27 cellular contexts compared by ENCODE assay signal in the genomic region with DNA sequence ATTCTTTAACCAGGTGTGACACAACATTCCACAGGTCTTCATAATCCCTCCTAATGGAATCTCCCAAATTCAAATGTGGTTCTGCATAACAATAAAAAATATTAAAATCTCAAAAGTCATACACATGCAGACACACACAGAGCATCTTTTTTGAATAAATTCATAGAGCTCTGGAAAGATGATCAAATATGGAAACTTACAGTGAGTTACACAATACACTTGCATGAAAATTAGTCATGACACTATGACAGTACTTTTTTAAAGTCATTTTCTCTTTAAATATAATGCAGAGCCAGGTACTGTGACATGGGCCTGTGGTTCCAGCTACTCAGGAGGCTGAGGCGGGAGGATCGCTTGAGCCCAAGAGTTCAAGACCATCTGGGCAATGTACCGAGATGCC. TPM values are rescaled to one million over a fixed set of nuclear protein-coding genes. Genes with fewer than 3 reads are reported as not detected.
A peak's percentile ranks its signal among the peaks of the same experiment; 100 is the strongest.
DNase-seq lines count a peak whose midpoint lies in the region; ATAC-seq, FAIRE-seq and TF ChIP-seq lines count a peak whose summit lies in the region.
"Had no signal": no experiment of that assay in that cellular context is flagged by ENCODE, and none has a peak within 500 bp of the region (broad histone marks: within the 10 kb centered on the region; RNA-seq: fewer than 3 reads in every experiment).

No MANE protein-coding gene starts in this region.

- H2BK5ac ChIP-seq in H9 (ENCODE audit: insufficient read length, low read length) = no peak overlapping the region

- H3K4me3 Mint-ChIP-seq in astrocyte (ENCODE audit: unreplicated experiment) = no peak overlapping the region
- H3K4me3 Mint-ChIP-seq in naive thymus-derived CD4-positive, alpha-beta T cell = no peak overlapping the region
- no peak overlapping the region for H3K4me3 Mint-ChIP-seq in H9
- H3K4me3 Mint-ChIP-seq: memory B cell, neural progenitor cell, T-cell had no signal

- no peak overlapping the region for H2BK120ac ChIP-seq in H9 (ENCODE audit: low read depth, low read length, poor library complexity, severe bottlenecking)

- no peaks in the 10 kb centered on the region for H3K9me2 ChIP-seq in HCT116 (ENCODE audit: insufficient read depth)

- H3K27me3 ChIP-seq in HCT116 (ENCODE audit: insufficient read depth, low read length) = no peaks in the 10 kb centered on the region
- H3K27me3 ChIP-seq in astrocyte (ENCODE audit: insufficient read depth, low read length) = no peaks in the 10 kb centered on the region
- no peaks in the 10 kb centered on the region for H3K27me3 ChIP-seq in naive thymus-derived CD4-positive, alpha-beta T cell (ENCODE audit: control insufficient read depth in 2 of 2, insufficient read depth in 2 of 2, low read length in 2 of 2)
- no peaks in the 10 kb centered on the region for H3K27me3 ChIP-seq in H9 (ENCODE audit: insufficient read depth, low read length)
- H3K27me3 ChIP-seq: cardiac muscle cell, colonic mucosa, heart left ventricle, neural progenitor cell, upper lobe of left lung had no signal

- no peak for FAIRE-seq in astrocyte (lab: Jason Lieb, UNC)

- no peak overlapping the region for H4K5ac ChIP-seq in H9 (ENCODE audit: insufficient read length, low read depth, low read length)

- H3K79me1 ChIP-seq in H9 (ENCODE audit: insufficient read depth, low read depth, low read length, poor library complexity, severe bottlenecking) = no peaks in the 10 kb centered on the region

- DNase-seq in activated naive CD4-positive, alpha-beta T cell treated with anti-CD3 and anti-CD28 coated beads, Interleukin-2, amount 50 U/mL, for 72 hours (ENCODE audit: low spot score in 2 of 2) = no peak
- no peak for DNase-seq in activated naive CD4-positive, alpha-beta T cell treated with anti-CD3 and anti-CD28 coated beads, Interleukin-2, amount 50 U/mL, for 16 hours
- DNase-seq in HCT116 (ENCODE audit: low read depth, low spot score) (no peak), astrocyte (ENCODE audit: low read depth) (no peak), T-helper 2 cell (no peak), H9 (no peak)
- DNase-seq in naive thymus-derived CD4-positive, alpha-beta T cell = no peak
- no peak for DNase-seq in activated effector memory CD4-positive, alpha-beta T cell treated with Interleukin-2 at 50 U/mL for 16 hours
- DNase-seq: activated T-cell treated with anti-CD3 and anti-CD28 coated beads for 4 hours; C1 segment of cervical spinal cord; colonic mucosa; DND-41; effector CD8-positive, alpha-beta T cell; heart left ventricle; left cardiac atrium; NCI-H1694 treated with DMSO at 0.1 percent for 48 hours; NCI-H2171; NCI-H524 treated with DMSO at 0.1 percent for 48 hours; NK-92 treated with Interleukin-12 subunit alpha and Interleukin-12 subunit beta, amount 100 ng/mL, for 24 hours; right cardiac atrium; stimulated activated CD4-positive, alpha-beta T cell treated with anti-CD3 and anti-CD28 coated beads, Interleukin-2, amount 100 ng/mL, for 48 hours; substantia nigra; T-cell; upper lobe of left lung had no signal

- no peak for TF ChIP-seq CTCF in HCT116 (IDR thresholded peaks at IDR 0.05 in 2 of 3, conservative IDR thresholded peaks at IDR 0.05 in 1 of 3; ENCODE audit: borderline replicate concordance in 1 of 3, insufficient read depth in 1 of 3, low read depth in 2 of 3, low read length in 2 of 3)
- TF ChIP-seq CTCF in astrocyte (IDR thresholded peaks at IDR 0.05; ENCODE audit: insufficient read depth, low read depth, low read length) = no peak
- no peak for TF ChIP-seq CTCF in H9 (conservative IDR thresholded peaks at IDR 0.05)

- H3K27me3 Mint-ChIP-seq in astrocyte (ENCODE audit: low read depth, unreplicated experiment) (no peaks in the 10 kb centered on the region), H9 (ENCODE audit: low read depth) (no peaks in the 10 kb centered on the region)
- H3K27me3 Mint-ChIP-seq in naive thymus-derived CD4-positive, alpha-beta T cell = no peaks in the 10 kb centered on the region
- H3K27me3 Mint-ChIP-seq: memory B cell, T-cell had no signal

- no peak overlapping the region for H3K4ac ChIP-seq in H9 (ENCODE audit: low read depth, low read length)

- CTCF ChIA-PET in HCT116 (lab: Charles Lee) = no interaction called here
- CTCF ChIA-PET in naive thymus-derived CD4-positive, alpha-beta T cell (lab: Charles Lee) = no interaction called here

- no peak for TF ChIP-seq RAD21 in HCT116 (IDR thresholded peaks at IDR 0.05; ENCODE audit: low read depth)

- H3K4me1 Mint-ChIP-seq in astrocyte (ENCODE audit: low read depth, unreplicated experiment) (peaks cover 36% of the 10 kb centered on the region), H9 (peaks cover 0 to 9% of the 10 kb centered on the region in 2 experiments; a peak in 1 of 4 replicates)
- H3K4me1 Mint-ChIP-seq in naive thymus-derived CD4-positive, alpha-beta T cell = peaks cover 3 to 12% (median 5%) of the 10 kb centered on the region in 7 donors

- intact Hi-C loops in HCT116 (cut with micrococcal nuclease) = no loop called here
- intact Hi-C loops in naive thymus-derived CD4-positive, alpha-beta T cell (cut with micrococcal nuclease) = no loop called here

- no peaks in the 10 kb centered on the region for H4K20me1 ChIP-seq in HCT116 (ENCODE audit: insufficient read depth)
- H4K20me1 ChIP-seq in astrocyte (ENCODE audit: insufficient read depth, low read length) = no peaks in the 10 kb centered on the region
- H4K20me1 ChIP-seq in H9 (ENCODE audit: control insufficient read depth, insufficient read depth, insufficient read length) = no peaks in the 10 kb centered on the region

- H2BK20ac ChIP-seq in H9 (ENCODE audit: low read depth, low read length, poor library complexity, severe bottlenecking) = no peak overlapping the region

- H3K14ac ChIP-seq in H9 (ENCODE audit: insufficient read depth, low read length) = no peak overlapping the region

- no peak overlapping the region for H4K8ac ChIP-seq in H9 (replicated peaks; ENCODE audit: insufficient read length, low read depth, low read length)

- peaks cover 19 to 31% of the 10 kb centered on the region in 2 experiments for H3K4me1 ChIP-seq in HCT116 (ENCODE audit: control insufficient read depth in 1 of 2, insufficient read depth in 2 of 2, low read length in 2 of 2)
- peaks cover 12% of the 10 kb centered on the region for H3K4me1 ChIP-seq in astrocyte (ENCODE audit: insufficient read depth, low read length)
- no peaks in the 10 kb centered on the region for H3K4me1 ChIP-seq in naive thymus-derived CD4-positive, alpha-beta T cell (ENCODE audit: control insufficient read depth in 2 of 2, insufficient read depth in 2 of 2, low read length in 2 of 2)
- no peaks in the 10 kb centered on the region for H3K4me1 ChIP-seq in H9 (ENCODE audit: insufficient read depth, low read length)
- H3K4me1 ChIP-seq: colonic mucosa, neural progenitor cell, upper lobe of left lung had no signal

- no peak overlapping the region for H3T11ph ChIP-seq in H9 (ENCODE audit: low read length)

- H3K9me3 ChIP-seq in HCT116 (ENCODE audit: control insufficient read depth in 1 of 2, insufficient read depth in 1 of 2, low read depth in 1 of 2, low read length in 2 of 2) (no peaks in the 10 kb centered on the region), astrocyte (ENCODE audit: insufficient read depth, low read depth, low read length) (no peaks in the 10 kb centered on the region), H9 (ENCODE audit: control insufficient read depth, low read depth, low read length) (no peaks in the 10 kb centered on the region)
- no peaks in the 10 kb centered on the region for H3K9me3 ChIP-seq in naive thymus-derived CD4-positive, alpha-beta T cell (ENCODE audit: control insufficient read depth in 2 of 3, low read length in 3 of 3)
- H3K9me3 ChIP-seq: colonic mucosa, heart left ventricle, upper lobe of left lung had no signal

- H3K79me2 ChIP-seq in HCT116 (ENCODE audit: insufficient read depth, low read length) (peaks cover 9% of the 10 kb centered on the region), astrocyte (ENCODE audit: insufficient read depth, low read length) (no peaks in the 10 kb centered on the region), H9 (ENCODE audit: insufficient read depth, low read length) (no peaks in the 10 kb centered on the region)

- H3K23ac ChIP-seq in H9 (ENCODE audit: insufficient read length, low read depth, low read length) = no peak overlapping the region

- no peak overlapping the region for H2BK15ac ChIP-seq in H9 (ENCODE audit: low read depth, low read length)

- no peak overlapping the region for H3K18ac ChIP-seq in H9 (ENCODE audit: insufficient read length, low read depth, low read length)

- POLR2A ChIA-PET in HCT116 (lab: Charles Lee) = no interaction called here
- POLR2A ChIA-PET in naive thymus-derived CD4-positive, alpha-beta T cell (lab: Charles Lee) = interaction anchor here (0.6 kb wide), 1 partner anchor 63 kb away, joined by 3 read pairs; no protein-coding TSS in a partner anchor

- H3K4me2 ChIP-seq in HCT116 (ENCODE audit: low read length) (peak overlapping the region; percentile 74), astrocyte (ENCODE audit: low read length) (no peak overlapping the region), H9 (ENCODE audit: insufficient read depth, insufficient read length, low read length) (no peak overlapping the region)
- H3K4me2 ChIP-seq: neural progenitor cell had no signal

- no peak overlapping the region for H4K91ac ChIP-seq in H9 (ENCODE audit: insufficient read length, low read depth, low read length)

- H2AFZ ChIP-seq in HCT116 (ENCODE audit: low read depth, low read length, poor library complexity, severe bottlenecking) (no peak overlapping the region), astrocyte (ENCODE audit: low read depth, low read length) (no peak overlapping the region), H9 (ENCODE audit: low read length) (no peak overlapping the region)
- H2AFZ ChIP-seq: neural progenitor cell had no signal

- no peak overlapping the region for H2AK5ac ChIP-seq in H9 (ENCODE audit: insufficient read length, low read length)

- no peak overlapping the region for H3K56ac ChIP-seq in H9 (ENCODE audit: insufficient read length, low read depth, low read length)

- H3K36me3 ChIP-seq in HCT116 (ENCODE audit: control insufficient read depth in 1 of 2, insufficient read depth in 2 of 2, low read length in 2 of 2) = peaks cover 0 to 24% of the 10 kb centered on the region in 2 experiments; a peak in 2 of 4 replicates
- no peaks in the 10 kb centered on the region for H3K36me3 ChIP-seq in astrocyte (ENCODE audit: insufficient read depth, low read length)
- peaks cover 5 to 46% (median 13%) of the 10 kb centered on the region in 3 experiments for H3K36me3 ChIP-seq in naive thymus-derived CD4-positive, alpha-beta T cell (ENCODE audit: control insufficient read depth in 2 of 3, insufficient read depth in 3 of 3, low read length in 3 of 3)
- H3K36me3 ChIP-seq: cardiac muscle cell, colonic mucosa, neural progenitor cell had no signal

- H3K36me3 Mint-ChIP-seq in activated naive CD4-positive, alpha-beta T cell treated with anti-CD3 and anti-CD28 coated beads, Interleukin-2, amount 50 U/mL, for 72 hours = peaks cover 0 to 21% of the 10 kb centered on the region in 2 donors
- H3K36me3 Mint-ChIP-seq in astrocyte (ENCODE audit: low read depth, unreplicated experiment) = peaks cover 16% of the 10 kb centered on the region
- H3K36me3 Mint-ChIP-seq in naive thymus-derived CD4-positive, alpha-beta T cell = peaks cover 13 to 43% (median 42%) of the 10 kb centered on the region in 5 donors
- H3K36me3 Mint-ChIP-seq in H9 (ENCODE audit: insufficient read depth in 1 of 3, low read depth in 3 of 3) = peaks cover 0 to 3% (median 0%) of the 10 kb centered on the region in 3 experiments; a peak in 1 of 7 replicates
- H3K36me3 Mint-ChIP-seq: neural progenitor cell had no signal

- ATAC-seq in activated naive CD4-positive, alpha-beta T cell treated with anti-CD3 and anti-CD28 coated beads, Interleukin-2, amount 50 U/mL, for 72 hours = peak; percentile 39 to 52
- ATAC-seq in HCT116 = no peak
- ATAC-seq in naive thymus-derived CD4-positive, alpha-beta T cell = peak; percentile 46
- ATAC-seq: heart left ventricle, left cardiac atrium, right cardiac atrium, T-cell had no signal

- no peak overlapping the region for H2BK12ac ChIP-seq in H9 (ENCODE audit: insufficient read length, low read depth, low read length)

- H3K27ac ChIP-seq in HCT116 (ENCODE audit: low read depth, low read length) (peak overlapping the region; percentile 53; the same call in 1 of the 2 replicates), astrocyte (ENCODE audit: low read depth, low read length) (no peak overlapping the region), H9 (ENCODE audit: insufficient read length, low read depth, low read length) (no peak overlapping the region)
- no peak overlapping the region for H3K27ac ChIP-seq in naive thymus-derived CD4-positive, alpha-beta T cell (ENCODE audit: low read depth, low read length)
- H3K27ac ChIP-seq: cardiac muscle cell, colonic mucosa, heart left ventricle, neural progenitor cell, upper lobe of left lung had no signal

- no peak overlapping the region for H3K27ac Mint-ChIP-seq in activated naive CD4-positive, alpha-beta T cell treated with anti-CD3 and anti-CD28 coated beads, Interleukin-2, amount 50 U/mL, for 72 hours
- H3K27ac Mint-ChIP-seq in astrocyte (ENCODE audit: unreplicated experiment) (peak overlapping the region; percentile 41), H9 (no peak overlapping the region)
- no peak overlapping the region for H3K27ac Mint-ChIP-seq in naive thymus-derived CD4-positive, alpha-beta T cell
- H3K27ac Mint-ChIP-seq: memory B cell, neural progenitor cell, T-cell had no signal

- no CpG with 5 or more reads among the region's 3 CpGs for WGBS in H9 (ENCODE audit: extremely low coverage, insufficient read length, low lambda C conversion rate)

- peak overlapping the region; percentile 39 for H3K9ac ChIP-seq in HCT116 (ENCODE audit: low read length)
- no peak overlapping the region for H3K9ac ChIP-seq in astrocyte (ENCODE audit: low read length)
- no peak overlapping the region for H3K9ac ChIP-seq in H9 (ENCODE audit: extremely low read depth, insufficient read length, low read length)
- H3K9ac ChIP-seq: neural progenitor cell had no signal

- no peaks in the 10 kb centered on the region for H3K9me3 Mint-ChIP-seq in activated naive CD4-positive, alpha-beta T cell treated with anti-CD3 and anti-CD28 coated beads, Interleukin-2, amount 50 U/mL, for 72 hours
- H3K9me3 Mint-ChIP-seq in astrocyte (ENCODE audit: unreplicated experiment) (no peaks in the 10 kb centered on the region), H9 (peaks cover 5 to 6% of the 10 kb centered on the region in 2 experiments; a peak in 2 of 5 replicates)
- peaks cover 0 to under 1% (median 0%) of the 10 kb centered on the region in 11 donors for H3K9me3 Mint-ChIP-seq in naive thymus-derived CD4-positive, alpha-beta T cell
- H3K9me3 Mint-ChIP-seq: memory B cell, neural progenitor cell, T-cell had no signal

- no peak for TF ChIP-seq POLR2A in HCT116 (IDR thresholded peaks at IDR 0.05; ENCODE audit: borderline replicate concordance, extremely low read depth, insufficient read depth, insufficient read length)

- RAD21 ChIA-PET in HCT116 (lab: Charles Lee; ENCODE audit: low non-redundant PET in 1 of 2, low total read pairs in 2 of 2, uncharacterized antibody in 2 of 2, unreplicated experiment in 2 of 2) = no interaction called here

- H3K4me3 ChIP-seq in HCT116 (replicated peaks in 1 of 2; ENCODE audit: low read depth in 1 of 2, low read length in 2 of 2) = peak overlapping the region in 1 of 2 experiments; percentile 43; a peak in 1 of 4 replicates
- H3K4me3 ChIP-seq in astrocyte (ENCODE audit: insufficient read depth, low read depth, low read length) = no peak overlapping the region
- H3K4me3 ChIP-seq in naive thymus-derived CD4-positive, alpha-beta T cell (ENCODE audit: low read length) = no peak overlapping the region
- H3K4me3 ChIP-seq: cardiac muscle cell, colonic mucosa, heart left ventricle, neural progenitor cell, upper lobe of left lung had no signal

- no peaks in the 10 kb centered on the region for H3K23me2 ChIP-seq in H9 (ENCODE audit: insufficient read length, low read depth, low read length, poor library complexity, severe bottlenecking)

- no TSS peak for BruUV-seq in HCT116 (replicated peaks; lab: Mats Ljungman, UMichigan)

RNA-seq across cellular contexts. Expression of gene DDX60L, which starts 38.9 kb away (rescaled TPM):
- 1 to 10 TPM; 4.5 to 8.7 TPM for total RNA-seq in activated naive CD4-positive, alpha-beta T cell treated with anti-CD3 and anti-CD28 coated beads, Interleukin-2, amount 50 U/mL, for 72 hours
- total RNA-seq in HCT116 (2021; ENCODE audit: unreplicated experiment) = 99.1 TPM
- 29.2 and 35.4 TPM in 2 replicates for polyA plus RNA-seq in HCT116 (2012)
- total RNA-seq in astrocyte = 90.9 and 91.8 TPM in 2 replicates
- 10 to 100 TPM; 48.5 to 57.8 (median 54.1) TPM for total RNA-seq in naive thymus-derived CD4-positive, alpha-beta T cell
- 10 to 100 TPM; 21.7 to 23.0 TPM for polyA plus RNA-seq in naive thymus-derived CD4-positive, alpha-beta T cell
- total RNA-seq in H9 (2021) = 1.0 and 1.2 TPM in 2 replicates

RNA-seq across cellular contexts. Expression of gene PALLD, which starts 55.4 kb away (rescaled TPM):
- total RNA-seq in activated naive CD4-positive, alpha-beta T cell treated with anti-CD3 and anti-CD28 coated beads, Interleukin-2, amount 50 U/mL, for 72 hours = 10 to 100 TPM in 1 of 2 donors, 1 to 10 TPM in 1; 2.8 to 30.1 TPM
- total RNA-seq in HCT116 (2021; ENCODE audit: unreplicated experiment) = 166 TPM
- 66.4 and 71.5 TPM in 2 replicates for polyA plus RNA-seq in HCT116 (2012)
- total RNA-seq in astrocyte = 498 and 551 TPM in 2 replicates
- total RNA-seq in naive thymus-derived CD4-positive, alpha-beta T cell = 10 to 100 TPM in 1 of 5 experiments, 1 to 10 TPM in 1, under 1 TPM in 3; 0.70 to 11.9 (median 0.88) TPM
- under 1 TPM; 0.51 to 0.63 TPM for polyA plus RNA-seq in naive thymus-derived CD4-positive, alpha-beta T cell
- total RNA-seq in H9 (2021) = 15.7 and 18.3 TPM in 2 replicates
